In the genomic region with DNA sequence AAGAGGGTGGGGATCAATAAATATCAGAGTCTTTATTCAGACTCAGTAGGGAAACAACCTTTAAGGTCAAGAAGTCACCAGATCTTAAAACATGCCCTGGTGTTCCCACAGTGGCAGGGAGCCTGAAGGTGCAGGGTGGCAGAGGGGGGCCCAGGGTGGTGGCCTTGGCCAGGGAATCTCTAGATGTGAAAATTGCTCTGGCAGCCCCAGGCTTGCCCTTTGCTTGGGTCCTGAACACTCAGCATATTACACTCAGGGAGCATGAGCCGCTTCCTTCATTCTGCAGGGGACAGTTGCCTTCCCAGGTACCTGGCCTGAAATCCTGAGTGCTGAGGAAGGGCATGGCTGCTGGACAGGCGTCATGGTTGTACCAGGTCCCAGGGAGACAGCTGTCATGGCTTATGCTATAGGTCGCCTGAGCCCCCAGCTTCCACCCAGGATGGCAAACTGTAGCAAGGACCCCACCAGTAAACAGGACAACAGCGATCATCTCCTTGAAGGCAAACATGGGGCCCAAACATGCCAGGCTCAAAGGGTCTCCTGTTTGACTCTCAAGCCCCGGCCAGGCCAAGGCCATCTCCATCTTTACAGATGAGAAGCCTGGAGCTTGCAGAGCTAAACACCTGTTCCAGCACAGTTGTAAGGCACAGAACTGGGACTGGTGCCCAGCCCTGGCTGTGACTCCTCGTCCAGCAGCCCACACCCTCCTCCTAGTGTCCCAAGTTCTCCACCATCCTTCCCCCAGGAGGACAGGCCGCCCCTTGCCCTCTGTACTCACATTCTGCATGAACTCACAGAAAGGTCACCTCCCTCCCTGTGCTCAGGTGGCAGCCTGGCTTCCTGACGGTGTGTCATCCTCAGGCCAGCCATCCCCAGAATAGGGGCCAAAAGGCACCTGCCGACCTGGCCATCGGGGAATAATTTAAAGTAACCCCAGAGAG, we compare ENCODE assay signal across 21 cellular contexts. TPM values are rescaled to one million over a fixed set of nuclear protein-coding genes. Genes with fewer than 3 reads are reported as not detected.
DNase-seq lines count a peak whose midpoint lies in the region; ATAC-seq and TF ChIP-seq lines count a peak whose summit lies in the region.
"Had no signal": no experiment of that assay in that cellular context is flagged by ENCODE, and none has a peak within 500 bp of the region (broad histone marks: within the 10 kb centered on the region; RNA-seq: fewer than 3 reads in every experiment).

No MANE protein-coding gene starts in this region.

- no peak overlapping the region for H2AFZ ChIP-seq in neuronal stem cell (ENCODE audit: low read length)

- no peaks in the 10 kb centered on the region for H3K79me1 ChIP-seq in neuronal stem cell (ENCODE audit: low read depth, low read length)

- H3K36me3 Mint-ChIP-seq in activated naive CD4-positive, alpha-beta T cell treated with anti-CD3 and anti-CD28 coated beads, Interleukin-2, amount 50 U/mL, for 72 hours: no peaks in the 10 kb centered on the region
- H3K36me3 Mint-ChIP-seq: CD8-positive, alpha-beta T cell had no signal

- DNase-seq in AG20443 (ENCODE audit: low spot score): peak; percentile 7
- peak; percentile 3 for DNase-seq in GM03348 (ENCODE audit: low spot score)
- DNase-seq in hepatic stellate cell (ENCODE audit: low spot score): peak; percentile 1
- DNase-seq in neuronal stem cell (ENCODE audit: low spot score): no peak
- DNase-seq in activated naive CD4-positive, alpha-beta T cell treated with anti-CD3 and anti-CD28 coated beads, Interleukin-2, amount 50 U/mL, for 72 hours (ENCODE audit: low spot score in 2 of 2): no peak
- DNase-seq in Ammon's horn (ENCODE audit: low spot score): no peak
- no peak for DNase-seq in gastrocnemius medialis
- DNase-seq: DND-41, IMR-90, Karpas-422, MG63, NCI-H1105, NCI-H1694, NCI-H2107, NCI-H2227 treated with DMSO at 0.1 percent for 48 hours, NCI-H524 treated with DMSO at 0.1 percent for 48 hours, SHP77 treated with DMSO at 0.1 percent for 48 hours had no signal

- H2BK15ac ChIP-seq in neuronal stem cell (ENCODE audit: low read length): peak overlapping the region; percentile 51

- H4K8ac ChIP-seq in neuronal stem cell (ENCODE audit: low read depth, low read length): no peak overlapping the region

- no peak for ATAC-seq in activated naive CD4-positive, alpha-beta T cell treated with anti-CD3 and anti-CD28 coated beads, Interleukin-2, amount 50 U/mL, for 72 hours
- no peak for ATAC-seq in gastrocnemius medialis
- ATAC-seq: CD8-positive, alpha-beta T cell had no signal

- H3K9me3 Mint-ChIP-seq in activated naive CD4-positive, alpha-beta T cell treated with anti-CD3 and anti-CD28 coated beads, Interleukin-2, amount 50 U/mL, for 72 hours: no peaks in the 10 kb centered on the region
- H3K9me3 Mint-ChIP-seq: CD8-positive, alpha-beta T cell had no signal

- H3K4me1 ChIP-seq in neuronal stem cell (ENCODE audit: control insufficient read depth in 2 of 2, insufficient read depth in 1 of 2, low read depth in 1 of 2, low read length in 2 of 2) (no peaks in the 10 kb centered on the region), gastrocnemius medialis (no peaks in the 10 kb centered on the region)

- no peak overlapping the region for H3K27ac ChIP-seq in neuronal stem cell (replicated peaks; ENCODE audit: low read length)
- H3K27ac ChIP-seq in gastrocnemius medialis: no peak overlapping the region

- in situ Hi-C loops in gastrocnemius medialis (cut with MboI; ENCODE audit: low sequenced_read_pairs in 4 of 4): no loop called here

- no peak overlapping the region for H2BK120ac ChIP-seq in neuronal stem cell (ENCODE audit: low read depth, low read length)

- no peak overlapping the region for H4K91ac ChIP-seq in neuronal stem cell (ENCODE audit: low read depth, low read length, poor library complexity)

- no peak overlapping the region for H3K14ac ChIP-seq in neuronal stem cell (ENCODE audit: low read length)

- H3K18ac ChIP-seq in neuronal stem cell (ENCODE audit: low read length): no peak overlapping the region

- intact Hi-C loops in gastrocnemius medialis (cut with DNase I; ENCODE audit: low total_unique reads): no loop called here

- H2AK5ac ChIP-seq in neuronal stem cell (ENCODE audit: low read depth, low read length): no peak overlapping the region

- H3K9me3 ChIP-seq in neuronal stem cell (replicated peaks in 1 of 2; ENCODE audit: control insufficient read depth in 2 of 2, insufficient read depth in 1 of 2, low read depth in 1 of 2, low read length in 2 of 2) (no peaks in the 10 kb centered on the region), gastrocnemius medialis (no peaks in the 10 kb centered on the region)
- H3K9me3 ChIP-seq: MG63 had no signal

- no CpG with 5 or more reads among the region's 10 CpGs for WGBS in neuronal stem cell (ENCODE audit: extremely low coverage in 2 of 2, insufficient read length in 2 of 2, insufficient replicate concordance in 1 of 2), 2 donors

- H2BK12ac ChIP-seq in neuronal stem cell (ENCODE audit: low read length): no peak overlapping the region

- H3K27me3 ChIP-seq in neuronal stem cell (ENCODE audit: control insufficient read depth in 3 of 3, insufficient read depth in 3 of 3, low read depth in 1 of 3, low read length in 3 of 3): peaks cover 0 to 6% (median 0%) of the 10 kb centered on the region in 3 experiments
- H3K27me3 ChIP-seq in gastrocnemius medialis: peaks cover 0 to 21% (median 0%) of the 10 kb centered on the region in 3 donors

- H3K27ac Mint-ChIP-seq in activated naive CD4-positive, alpha-beta T cell treated with anti-CD3 and anti-CD28 coated beads, Interleukin-2, amount 50 U/mL, for 72 hours: peak overlapping the region in 1 of 2 donors; percentile 40
- H3K27ac Mint-ChIP-seq: CD8-positive, alpha-beta T cell had no signal

- H3K36me3 ChIP-seq in neuronal stem cell (replicated peaks in 1 of 2; ENCODE audit: control insufficient read depth in 2 of 2, insufficient read depth in 2 of 2, low read length in 2 of 2): no peaks in the 10 kb centered on the region
- H3K36me3 ChIP-seq in gastrocnemius medialis: no peaks in the 10 kb centered on the region
- H3K36me3 ChIP-seq: MG63 had no signal

- H3K23ac ChIP-seq in neuronal stem cell (ENCODE audit: low read depth, low read length, poor library complexity): no peak overlapping the region

- TF ChIP-seq CTCF in gastrocnemius medialis (IDR thresholded peaks at IDR 0.05 in 4 of 5, conservative IDR thresholded peaks at IDR 0.05 in 1 of 5): no peak

- TF ChIP-seq POLR2A in gastrocnemius medialis (IDR thresholded peaks at IDR 0.05): no peak

- no peak overlapping the region for H2BK5ac ChIP-seq in neuronal stem cell (ENCODE audit: low read length)

- H3K4ac ChIP-seq in neuronal stem cell (ENCODE audit: low read length): no peak overlapping the region

- peak overlapping the region; percentile 7 for H3K9ac ChIP-seq in neuronal stem cell (ENCODE audit: low read depth, low read length, poor library complexity)

- H3K4me3 ChIP-seq in neuronal stem cell (ENCODE audit: low read length in 2 of 2) (no peak overlapping the region), gastrocnemius medialis (no peak overlapping the region)
- H3K4me3 ChIP-seq: MG63 had no signal

- no peak overlapping the region for H3K4me2 ChIP-seq in neuronal stem cell (ENCODE audit: insufficient read depth, low read length, poor library complexity, severe bottlenecking)

RNA-seq across cellular contexts. Expression of gene ABCG8, which starts 14.6 kb away (rescaled TPM):
- not detected for polyA plus RNA-seq in neuronal stem cell (2013, experiment 1 of 2)
- not detected for polyA plus RNA-seq in neuronal stem cell (2013, experiment 2 of 2)
- not detected for total RNA-seq in activated naive CD4-positive, alpha-beta T cell treated with anti-CD3 and anti-CD28 coated beads, Interleukin-2, amount 50 U/mL, for 72 hours
- under 1 TPM in 1 of 4 donors, not detected in 3; 0.07 TPM for total RNA-seq in gastrocnemius medialis
- total RNA-seq: CD8-positive, alpha-beta T cell; H1; IMR-90; RPMI7951 had no signal
- polyA plus RNA-seq: BJ, H1, IMR-90 had no signal

RNA-seq across cellular contexts. Expression of gene ABCG5, which starts 14.8 kb away (rescaled TPM):
- polyA plus RNA-seq in neuronal stem cell (2013, experiment 1 of 2): not detected
- polyA plus RNA-seq in neuronal stem cell (2013, experiment 2 of 2): not detected
- total RNA-seq in activated naive CD4-positive, alpha-beta T cell treated with anti-CD3 and anti-CD28 coated beads, Interleukin-2, amount 50 U/mL, for 72 hours: not detected
- total RNA-seq in gastrocnemius medialis: not detected
- total RNA-seq: CD8-positive, alpha-beta T cell; H1; IMR-90; RPMI7951 had no signal
- polyA plus RNA-seq: BJ, H1, IMR-90 had no signal

Comparison
In these comparisons a context has a peak if more than half of its experiments do, and no peak if none do; other contexts are left out.
1. DNase-seq: peak in AG20443 (single experiment), GM03348 (single experiment) and hepatic stellate cell (single experiment); none in neuronal stem cell (single experiment), activated naive CD4-positive, alpha-beta T cell treated with anti-CD3 and anti-CD28 coated beads, Interleukin-2, amount 50 U/mL, for 72 hours (0 of 2), Ammon's horn (single experiment) and gastrocnemius medialis (0 of 2).